In the genomic region with DNA sequence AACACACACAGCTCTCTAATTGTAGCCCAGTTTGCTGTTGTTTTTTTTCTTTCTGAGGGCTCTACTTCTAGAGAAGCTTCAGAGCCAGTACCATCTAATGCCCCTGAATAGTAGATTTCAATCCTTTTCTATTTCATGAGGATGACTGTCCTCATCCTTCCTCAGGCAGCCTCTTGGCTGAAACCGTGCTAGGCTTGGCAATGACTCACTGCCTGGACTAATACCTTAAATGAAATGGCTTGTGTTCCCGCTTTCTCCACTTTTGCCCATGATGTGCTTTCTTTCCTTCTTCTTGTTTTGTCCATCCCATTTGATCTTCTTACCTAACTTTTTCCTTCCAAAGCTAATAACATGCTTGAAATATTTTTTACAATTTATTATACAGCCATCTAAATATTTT, we compare ENCODE assay signal across 28 cellular contexts.
DNase-seq lines count a peak whose midpoint lies in the region; ATAC-seq and TF ChIP-seq lines count a peak whose summit lies in the region.
"Had no signal": no experiment of that assay in that cellular context is flagged by ENCODE, and none has a peak within 500 bp of the region (broad histone marks: within the 10 kb centered on the region; RNA-seq: fewer than 3 reads in every experiment).

No MANE protein-coding gene starts in this region.

- peaks cover 9% of the 10 kb centered on the region for H3K79me2 ChIP-seq in smooth muscle cell (ENCODE audit: low read depth)
- H3K79me2 ChIP-seq: hepatocyte had no signal

- H3K4me1 ChIP-seq in IMR-90 (ENCODE audit: control insufficient read depth, insufficient read depth, low read length) (peaks cover 12% of the 10 kb centered on the region), smooth muscle cell (ENCODE audit: low read depth) (peaks cover 22% of the 10 kb centered on the region)
- H3K4me1 ChIP-seq: vagina had no signal

- in situ Hi-C loops in IMR-90 (cut with MboI; ENCODE audit: low sequenced_read_pairs): no loop called here

- H3K27me3 ChIP-seq in IMR-90 (ENCODE audit: control insufficient read depth, insufficient read depth, low read length) (no peaks in the 10 kb centered on the region), smooth muscle cell (ENCODE audit: low read depth) (no peaks in the 10 kb centered on the region)
- H3K27me3 ChIP-seq: hepatocyte, vagina had no signal

- H3K4me2 ChIP-seq in IMR-90 (ENCODE audit: low read depth, low read length) (no peak overlapping the region), smooth muscle cell (peak overlapping the region; percentile 19)
- H3K4me2 ChIP-seq: hepatocyte had no signal

- H3K9ac ChIP-seq in IMR-90 (ENCODE audit: low read depth, low read length): no peak overlapping the region
- no peak overlapping the region for H3K9ac ChIP-seq in smooth muscle cell (ENCODE audit: low read depth)

- POLR2A ChIA-PET in IMR-90 (lab: Charles Lee; ENCODE audit: unreplicated experiment): no interaction called here

- peak overlapping the region; percentile 57; the same call in 1 of the 2 replicates for H4K5ac ChIP-seq in IMR-90 (ENCODE audit: low read depth, low read length)

- H3K4ac ChIP-seq in IMR-90 (ENCODE audit: low read depth, low read length): peak overlapping the region; percentile 88

- H2BK5ac ChIP-seq in IMR-90 (ENCODE audit: low read depth, low read length, poor library complexity, severe bottlenecking): peak overlapping the region; percentile 81

- dilution Hi-C loops in IMR-90 (cut with HindIII; ENCODE audit: low sequenced_read_pairs, unreplicated experiment): no loop called here

- peak overlapping the region; percentile 80; the same call in 1 of the 2 replicates for H3K23ac ChIP-seq in IMR-90 (ENCODE audit: low read depth, low read length)

- CTCF ChIA-PET in IMR-90 (lab: Yijun Ruan, JAX): interaction anchor here (0.7 kb wide), 1 partner anchor 58 kb away, joined by 3 read pairs; no protein-coding TSS in a partner anchor

- no peaks in the 10 kb centered on the region for H4K20me1 ChIP-seq in IMR-90 (ENCODE audit: insufficient read depth, low read length)
- no peaks in the 10 kb centered on the region for H4K20me1 ChIP-seq in smooth muscle cell (ENCODE audit: low read depth)

- peak overlapping the region; percentile 88; the same call in 1 of the 2 replicates for H3K18ac ChIP-seq in IMR-90 (ENCODE audit: low read depth, low read length)

- H3K14ac ChIP-seq in IMR-90 (replicated peaks; ENCODE audit: low read depth, low read length): peak overlapping the region; percentile 92

- 88% methylated on average over 1 of the region's 2 CpGs; no CpG with 5 or more reads in 1 of the 2 experiments for WGBS in IMR-90 (ENCODE audit: extremely low coverage in 2 of 2, insufficient read length in 1 of 2), 2 experiments
- WGBS in smooth muscle cell (ENCODE audit: low lambda C conversion rate): 28% methylated on average over 2 of the region's 2 CpGs

- peak overlapping the region; percentile 99 for H2BK15ac ChIP-seq in IMR-90 (ENCODE audit: low read depth, low read length)

- H3K56ac ChIP-seq in IMR-90 (ENCODE audit: extremely low read depth, insufficient read depth, low read length): peak overlapping the region; percentile 16; the same call in 1 of the 2 replicates

- TF ChIP-seq POLR2A in IMR-90 (IDR thresholded peaks at IDR 0.05; ENCODE audit: low read depth, low read length): no peak

- H3K4me3 ChIP-seq in IMR-90 (ENCODE audit: insufficient read depth, low read depth, low read length): no peak overlapping the region
- no peak overlapping the region for H3K4me3 ChIP-seq in fibroblast of villous mesenchyme (ENCODE audit: low read depth, low read length)
- H3K4me3 ChIP-seq in smooth muscle cell: no peak overlapping the region
- H3K4me3 ChIP-seq: GM12878, hepatocyte, vagina had no signal

- H4K91ac ChIP-seq in IMR-90 (ENCODE audit: insufficient read depth, low read depth, low read length): peak overlapping the region; percentile 79

- H2AK5ac ChIP-seq in IMR-90 (ENCODE audit: low read depth, low read length): peak overlapping the region; percentile 98

- H2BK20ac ChIP-seq in IMR-90 (ENCODE audit: low read depth, low read length): peak overlapping the region; percentile 90

- TF ChIP-seq CTCF in IMR-90 (conservative IDR thresholded peaks at IDR 0.05; ENCODE audit: low read depth, low read length) (no peak), fibroblast of villous mesenchyme (IDR thresholded peaks at IDR 0.05; ENCODE audit: insufficient read depth, low read depth, low read length) (no peak), smooth muscle cell (IDR thresholded peaks at IDR 0.05; ENCODE audit: borderline replicate concordance, insufficient read depth, poor library complexity, severe bottlenecking) (no peak)

- H4K8ac ChIP-seq in IMR-90 (ENCODE audit: low read depth in 2 of 2, low read length in 2 of 2): peak overlapping the region; percentile 62 to 79; a peak in 3 of 4 replicates

- no peaks in the 10 kb centered on the region for H3K9me3 ChIP-seq in IMR-90 (ENCODE audit: control insufficient read depth, insufficient read depth, low read length)
- H3K9me3 ChIP-seq in smooth muscle cell (replicated peaks; ENCODE audit: low read depth): no peaks in the 10 kb centered on the region
- H3K9me3 ChIP-seq: vagina had no signal

- peaks cover 14 to 36% of the 10 kb centered on the region in 2 experiments for H3K79me1 ChIP-seq in IMR-90 (ENCODE audit: low read depth in 1 of 2, low read length in 2 of 2)

- H2AFZ ChIP-seq in IMR-90 (replicated peaks; ENCODE audit: low read length, poor library complexity) (no peak overlapping the region), smooth muscle cell (ENCODE audit: low read depth) (no peak overlapping the region)
- H2AFZ ChIP-seq: hepatocyte had no signal

- BruUV-seq in IMR-90 (replicated peaks; lab: Mats Ljungman, UMichigan): no TSS peak

- H3K9me1 ChIP-seq in IMR-90 (ENCODE audit: insufficient read depth, low read length): peaks cover 9% of the 10 kb centered on the region

- H2AK9ac ChIP-seq in IMR-90 (replicated peaks; ENCODE audit: low read depth, low read length, poor library complexity): no peak overlapping the region

- DNase-seq in IMR-90 (peak; percentile 65), astrocyte of the hippocampus (ENCODE audit: low read depth, low spot score) (peak; percentile 47), fibroblast of villous mesenchyme (ENCODE audit: low read depth) (peak; percentile 33), smooth muscle cell (lab: John Stamatoyannopoulos, UW; ENCODE audit: unreplicated experiment) (no peak), cortex of kidney (lab: John Stamatoyannopoulos, UW) (no peak), AG20443 (ENCODE audit: low spot score) (no peak)
- DNase-seq: activated CD4-positive, alpha-beta memory T cell treated with anti-CD3 and anti-CD28 coated beads for 36 hours; activated CD8-positive, alpha-beta memory T cell treated with anti-CD3 and anti-CD28 coated beads, Interleukin-2, amount 50 U/mL, for 48 hours; anterior cingulate cortex; DMS79 treated with DMSO at 0.1 percent for 48 hours; mesendoderm; NCI-H1092; NCI-H187 treated with DMSO at 0.1 percent for 48 hours; NCI-H2171 treated with DMSO at 0.1 percent for 48 hours; NCI-H526; SIG-M5; stimulated activated naive CD8-positive, alpha-beta T cell treated with anti-CD3 and anti-CD28 coated beads, Interleukin-15, Interleukin-2, amounts not matched to agents 100 U/mL and 50 U/mL, for 24 hours; T-cell had no signal

- TF ChIP-seq RAD21 in IMR-90 (IDR thresholded peaks at IDR 0.05; ENCODE audit: low read length): no peak

- intact Hi-C loops in IMR-90 (cut with micrococcal nuclease): no loop called here

- ATAC-seq in IMR-90 (ENCODE audit: low read depth) (no peak), HG03571 (IDR thresholded peaks at IDR 0.05; ENCODE audit: unreplicated experiment) (no peak), HG02759 (IDR thresholded peaks at IDR 0.05; ENCODE audit: unreplicated experiment) (no peak)
- ATAC-seq: GM12878; left lobe of liver; Panc1; sciatic nerve; stimulated activated naive CD8-positive, alpha-beta T cell treated with anti-CD3 and anti-CD28 coated beads, Interleukin-15, Interleukin-2, amounts not matched to agents 100 U/mL and 50 U/mL, for 24 hours; T-cell had no signal

- H3K36me3 ChIP-seq in IMR-90 (ENCODE audit: control insufficient read depth, insufficient read depth, low read length): peaks cover 10% of the 10 kb centered on the region
- H3K36me3 ChIP-seq in smooth muscle cell (ENCODE audit: low read depth): no peaks in the 10 kb centered on the region
- H3K36me3 ChIP-seq: vagina had no signal

- H3K27ac ChIP-seq in IMR-90 (ENCODE audit: insufficient read depth, low read length) (peak overlapping the region; percentile 49; the same call in 1 of the 2 replicates), smooth muscle cell (ENCODE audit: low read depth) (peak overlapping the region; percentile 95)
- H3K27ac ChIP-seq: C4-2B, epithelial cell of prostate, hepatocyte, vagina had no signal

- H3F3A ChIP-seq in smooth muscle cell (ENCODE audit: low read depth): peaks cover 16% of the 10 kb centered on the region

- H2BK120ac ChIP-seq in IMR-90 (ENCODE audit: low read depth, low read length): peak overlapping the region; percentile 87

TF ChIP-seq in IMR-90, 13 proteins besides CTCF, POLR2A, EP300 and RAD21:
- TF ChIP-seq MAZ (IDR thresholded peaks at IDR 0.05; ENCODE audit: borderline replicate concordance, low read depth, low read length): no peak
- no peak for TF ChIP-seq CEBPB (IDR thresholded peaks at IDR 0.05; ENCODE audit: low read depth, low read length)
- TF ChIP-seq CHD1 (IDR thresholded peaks at IDR 0.05; ENCODE audit: low read depth, low read length): no peak
- TF ChIP-seq, protein P1, sequence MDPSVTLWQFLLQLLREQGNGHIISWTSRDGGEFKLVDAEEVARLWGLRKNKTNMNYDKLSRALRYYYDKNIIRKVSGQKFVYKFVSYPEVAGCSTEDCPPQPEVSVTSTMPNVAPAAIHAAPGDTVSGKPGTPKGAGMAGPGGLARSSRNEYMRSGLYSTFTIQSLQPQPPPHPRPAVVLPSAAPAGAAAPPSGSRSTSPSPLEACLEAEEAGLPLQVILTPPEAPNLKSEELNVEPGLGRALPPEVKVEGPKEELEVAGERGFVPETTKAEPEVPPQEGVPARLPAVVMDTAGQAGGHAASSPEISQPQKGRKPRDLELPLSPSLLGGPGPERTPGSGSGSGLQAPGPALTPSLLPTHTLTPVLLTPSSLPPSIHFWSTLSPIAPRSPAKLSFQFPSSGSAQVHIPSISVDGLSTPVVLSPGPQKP (IDR thresholded peaks at IDR 0.05; ENCODE audit: borderline replicate concordance, low read depth, low read length): no peak
- TF ChIP-seq FOS (IDR thresholded peaks at IDR 0.05; ENCODE audit: low read depth, low read length): 0 out of 2 replicates have a peak, but pooled peaks have one; percentile 15

Comparison
In these comparisons a context has a peak if more than half of its experiments do, and no peak if none do; other contexts are left out.
1. DNase-seq: peak in IMR-90 (single experiment), astrocyte of the hippocampus (single experiment) and fibroblast of villous mesenchyme (single experiment); none in smooth muscle cell (single experiment), cortex of kidney (single experiment) and AG20443 (single experiment).